In the genomic region with DNA sequence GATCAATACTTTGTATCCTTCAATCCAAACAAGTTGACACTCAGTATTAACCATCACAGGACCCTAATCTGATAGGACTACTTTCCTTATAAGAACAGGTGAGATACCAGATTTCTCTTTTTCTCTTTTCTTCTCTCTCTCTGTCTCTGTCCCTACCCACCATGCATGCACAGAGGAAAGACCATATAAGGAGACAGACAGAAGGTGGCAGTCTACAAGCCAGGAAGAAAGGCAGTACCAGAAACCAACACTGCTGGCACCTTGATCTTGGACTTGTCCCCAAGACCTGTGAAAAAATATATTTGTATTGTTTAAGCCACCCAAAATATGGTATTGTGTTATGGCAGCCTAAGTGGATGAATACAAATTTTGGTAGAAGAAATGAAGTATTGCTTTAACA, we compare ENCODE assay signal across 26 cellular contexts.
"Had no signal": no experiment of that assay in that cellular context is flagged by ENCODE, and none has a peak within 500 bp of the region (broad histone marks: within the 10 kb centered on the region; RNA-seq: fewer than 3 reads in every experiment).

No MANE protein-coding gene starts in this region.

- ATAC-seq: activated CD8-positive, alpha-beta memory T cell treated with anti-CD3 and anti-CD28 coated beads, Interleukin-2, amount 10 ng/mL, durations not matched to agents 7 days and 5 days; activated CD8-positive, alpha-beta T cell treated with anti-CD3 and anti-CD28 coated beads, Interleukin-2, amount 10 ng/mL, durations not matched to agents 7 days and 5 days; activated naive CD4-positive, alpha-beta T cell treated with anti-CD3 and anti-CD28 coated beads, Interleukin-2, amount 50 U/mL, for 72 hours; body of pancreas; gastroesophageal sphincter; sciatic nerve; stimulated activated naive CD8-positive, alpha-beta T cell treated with anti-CD3 and anti-CD28 coated beads, Interleukin-15, Interleukin-2, amounts not matched to agents 100 U/mL and 50 U/mL, for 24 hours had no signal

- H3K36me3 ChIP-seq: colonic mucosa, gastroesophageal sphincter, ovary had no signal

- H3K9me3 ChIP-seq: body of pancreas, colonic mucosa, gastroesophageal sphincter, ovary, testis had no signal

- DNase-seq: activated B cell treated with CpG ODN at 0.5 μM for 24 hours; activated CD4-positive, alpha-beta T cell treated with anti-CD3 and anti-CD28 coated beads, Interleukin-2, amount 50 U/mL, for 1 hour; activated CD8-positive, alpha-beta memory T cell treated with anti-CD3 and anti-CD28 coated beads, Interleukin-2, amount 10 ng/mL, durations not matched to agents 7 days and 5 days; activated CD8-positive, alpha-beta T cell treated with anti-CD3 and anti-CD28 coated beads, Interleukin-2, amount 10 ng/mL, durations not matched to agents 7 days and 5 days; activated T-cell treated with anti-CD3 and anti-CD28 coated beads, Interleukin-2, amount 50 U/mL, for 48 hours; aorta; body of pancreas; colonic mucosa; effector CD8-positive, alpha-beta T cell; head of caudate nucleus; hippocampal formation; immature natural killer cell; kidney; naive B cell; nephron progenitor cell; ovary; stimulated activated CD4-positive, alpha-beta T cell treated with anti-CD3 and anti-CD28 coated beads, Interleukin-12 subunit alpha, Interleukin-12 subunit beta, amount 100 ng/mL, for 4 hours; stimulated activated CD4-positive, alpha-beta T cell treated with anti-CD3 and anti-CD28 coated beads, Interleukin-4, amount 100 ng/mL, for 1 hour; stimulated activated naive CD8-positive, alpha-beta T cell treated with anti-CD3 and anti-CD28 coated beads, Interleukin-15, Interleukin-2, amounts not matched to agents 100 U/mL and 50 U/mL, for 24 hours; T-helper 2 cell; testis; trophoblast cell had no signal

- H3K4me1 ChIP-seq: body of pancreas, colonic mucosa, gastroesophageal sphincter had no signal

- H3K27me3 ChIP-seq: body of pancreas, colonic mucosa, gastroesophageal sphincter, ovary, testis had no signal

- H3K4me3 ChIP-seq: body of pancreas, colonic mucosa, gastroesophageal sphincter, ovary, skin epidermis, testis had no signal

- H3K27ac ChIP-seq: body of pancreas, colonic mucosa, gastroesophageal sphincter, ovary, skin epidermis, testis had no signal
